ENCODE assay signal across 1 cellular context in genomic region chr4:40292313-40292759, GRCh38.
A peak's percentile ranks its signal among the peaks of the same experiment; 100 is the strongest.
TF ChIP-seq lines count a peak whose summit lies in the region.

No MANE protein-coding gene starts in this region.

TF ChIP-seq in H1, 55 proteins besides CTCF, POLR2A, EP300 and RAD21:
- TF ChIP-seq ZNF274 (IDR thresholded peaks at IDR 0.05; ENCODE audit: borderline replicate concordance, extremely low read depth, low read length), result no peak
- no peak for TF ChIP-seq ATF2 (IDR thresholded peaks at IDR 0.05; ENCODE audit: low read length)
- TF ChIP-seq CEBPB (IDR thresholded peaks at IDR 0.05; ENCODE audit: low read depth, low read length), result peak; percentile 80
- TF ChIP-seq POU5F1 (IDR thresholded peaks at IDR 0.05; ENCODE audit: low read depth, low read length), result no peak
- no peak for TF ChIP-seq E2F6 (IDR thresholded peaks at IDR 0.05)
- no peak for TF ChIP-seq TCF12 (IDR thresholded peaks at IDR 0.05; ENCODE audit: low read depth, low read length)
- TF ChIP-seq SP1 (IDR thresholded peaks at IDR 0.05; ENCODE audit: low read depth, low read length), result no peak
- TF ChIP-seq BACH1 (IDR thresholded peaks at IDR 0.05; ENCODE audit: low read length), result no peak
- no peak for TF ChIP-seq KDM1A (IDR thresholded peaks at IDR 0.05; ENCODE audit: borderline replicate concordance, low read length)
- no peak for TF ChIP-seq NRF1 (IDR thresholded peaks at IDR 0.05; ENCODE audit: low read depth, low read length)
- no peak for TF ChIP-seq CTBP2 (IDR thresholded peaks at IDR 0.05; ENCODE audit: borderline replicate concordance, insufficient read depth, insufficient read length, low read length)
- TF ChIP-seq CBX8 (IDR thresholded peaks at IDR 0.05; ENCODE audit: borderline replicate concordance, low read depth, low read length), result no peak
- no peak for TF ChIP-seq HDAC2 (IDR thresholded peaks at IDR 0.05; ENCODE audit: borderline replicate concordance in 1 of 2, low read depth in 2 of 2, low read length in 2 of 2)
- no peak for TF ChIP-seq NANOG (IDR thresholded peaks at IDR 0.05; ENCODE audit: insufficient read depth, low read depth, low read length, poor library complexity, severe bottlenecking)
- no peak for TF ChIP-seq TAF1 (IDR thresholded peaks at IDR 0.05; ENCODE audit: low read depth, low read length)
- TF ChIP-seq SIN3A (conservative IDR thresholded peaks at IDR 0.05 in 1 of 2, IDR thresholded peaks at IDR 0.05 in 1 of 2; ENCODE audit: low read depth in 1 of 2, low read length in 2 of 2), result no peak
- TF ChIP-seq TAF7 (optimal IDR thresholded peaks at IDR 0.05; ENCODE audit: borderline replicate concordance, low read depth, low read length), result no peak
- TF ChIP-seq SRF (IDR thresholded peaks at IDR 0.05; ENCODE audit: low read depth, low read length), result no peak
- no peak for TF ChIP-seq SAP30 (IDR thresholded peaks at IDR 0.05; ENCODE audit: insufficient read depth, insufficient replicate concordance, low read length)
- TF ChIP-seq ASH2L (IDR thresholded peaks at IDR 0.05; ENCODE audit: low read length), result no peak
- no peak for TF ChIP-seq BCL11A (IDR thresholded peaks at IDR 0.05; ENCODE audit: low read depth in 2 of 2, low read length in 2 of 2)
- no peak for TF ChIP-seq KDM4A (IDR thresholded peaks at IDR 0.05; ENCODE audit: low read depth, low read length, severe bottlenecking)
- no peak for TF ChIP-seq KDM5A (IDR thresholded peaks at IDR 0.05; ENCODE audit: low read length)
- no peak for TF ChIP-seq HDAC6 (IDR thresholded peaks at IDR 0.05; ENCODE audit: low read depth, low read length)
- TF ChIP-seq EGR1 (IDR thresholded peaks at IDR 0.05; ENCODE audit: borderline replicate concordance, low read depth, low read length), result no peak
- TF ChIP-seq CHD1 (IDR thresholded peaks at IDR 0.05; ENCODE audit: low read depth, low read length), result no peak
- no peak for TF ChIP-seq SP2 (IDR thresholded peaks at IDR 0.05; ENCODE audit: low read length)
- no peak for TF ChIP-seq RNF2 (IDR thresholded peaks at IDR 0.05; ENCODE audit: borderline replicate concordance, low read depth, low read length, missing control alignments, poor library complexity, severe bottlenecking)
- 0 out of 2 replicates have a peak, but pooled peaks have one; percentile 19 for TF ChIP-seq YY1 (IDR thresholded peaks at IDR 0.05; ENCODE audit: low read depth, low read length)
- no peak for TF ChIP-seq CHD7 (IDR thresholded peaks at IDR 0.05; ENCODE audit: insufficient replicate concordance, low read length)
- no peak for TF ChIP-seq EZH2 (IDR thresholded peaks at IDR 0.05; ENCODE audit: low read depth, low read length, severe bottlenecking)
- no peak for TF ChIP-seq GABPA (IDR thresholded peaks at IDR 0.05; ENCODE audit: borderline replicate concordance, insufficient read depth, low read length)
- no peak for TF ChIP-seq JUN (IDR thresholded peaks at IDR 0.05; ENCODE audit: low read depth, low read length)
- TF ChIP-seq SIX5 (IDR thresholded peaks at IDR 0.05; ENCODE audit: low read depth, low read length), result peak; percentile 45
- peak; percentile 31; the same call in 1 of the 2 replicates for TF ChIP-seq ATF3 (IDR thresholded peaks at IDR 0.05; ENCODE audit: insufficient read depth, low read depth, low read length)
- no peak for TF ChIP-seq BRCA1 (IDR thresholded peaks at IDR 0.05; ENCODE audit: low read depth, low read length)
- TF ChIP-seq GTF2F1 (IDR thresholded peaks at IDR 0.05; ENCODE audit: borderline replicate concordance, low read depth, low read length), result no peak
- peak; percentile 80 for TF ChIP-seq USF2 (IDR thresholded peaks at IDR 0.05; ENCODE audit: low read length)
- no peak for TF ChIP-seq RXRA (IDR thresholded peaks at IDR 0.05; ENCODE audit: insufficient read depth, low read depth, low read length)
- TF ChIP-seq RBBP5 (IDR thresholded peaks at IDR 0.05; ENCODE audit: borderline replicate concordance, low read depth, low read length), result no peak
- TF ChIP-seq SP4 (IDR thresholded peaks at IDR 0.05; ENCODE audit: low read length), result no peak
